In the genomic region with DNA sequence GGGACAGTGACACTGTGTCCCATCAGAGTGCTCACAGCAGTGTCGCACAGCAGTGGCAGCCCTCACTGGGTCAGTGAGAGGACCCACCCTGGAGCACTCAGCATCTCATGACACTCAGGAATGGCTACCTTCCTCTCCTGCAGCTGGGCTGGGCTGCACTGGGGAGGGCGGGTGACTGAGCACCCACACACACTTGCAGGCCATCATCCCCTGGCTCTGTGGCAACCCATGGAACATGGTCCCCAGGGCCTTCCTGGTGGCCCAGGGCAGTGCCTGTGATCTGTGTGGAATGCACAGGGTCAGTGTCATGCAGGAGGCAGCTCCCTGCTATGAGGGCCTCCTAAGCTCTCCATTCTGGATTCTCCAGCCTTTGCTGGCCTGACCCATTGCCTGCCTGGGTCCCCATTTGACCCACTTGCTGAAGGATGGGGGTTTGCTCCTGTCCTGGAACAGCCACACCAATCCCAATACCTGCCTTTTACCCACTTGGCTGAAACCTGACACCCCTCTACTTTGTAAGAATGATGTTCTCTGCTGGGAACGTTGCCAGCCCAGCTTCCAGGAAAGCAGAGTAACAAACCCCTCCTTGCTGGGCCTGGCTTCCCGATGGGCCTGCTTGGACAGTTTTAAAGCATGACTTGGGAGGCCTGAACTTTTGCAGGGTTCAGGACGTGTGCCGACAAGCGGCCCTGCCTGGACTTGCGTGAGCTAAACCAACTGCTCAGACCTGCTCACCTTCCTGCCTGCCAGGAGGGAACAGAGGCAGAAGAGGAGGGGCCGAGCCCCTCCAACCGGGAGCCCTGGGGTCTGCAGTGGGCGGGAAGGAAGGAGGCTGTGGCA, we compare ENCODE assay signal across 8 cellular contexts. TPM values are rescaled to one million over a fixed set of nuclear protein-coding genes. Genes with fewer than 3 reads are reported as not detected.
A peak's percentile ranks its signal among the peaks of the same experiment; 100 is the strongest.
DNase-seq lines count a peak whose midpoint lies in the region; FAIRE-seq and TF ChIP-seq lines count a peak whose summit lies in the region.

No MANE protein-coding gene starts in this region.

- H3K36me3 ChIP-seq in HEK293 (ENCODE audit: control insufficient read depth in 2 of 2, insufficient read depth in 1 of 2, low read length in 2 of 2): peaks cover 0 to 21% of the 10 kb centered on the region in 2 experiments; a peak in 1 of 3 replicates
- H3K36me3 ChIP-seq in endodermal cell (ENCODE audit: control insufficient read depth, insufficient read depth, low read length): peaks cover 70% of the 10 kb centered on the region
- H3K36me3 ChIP-seq in mucosa of rectum (ENCODE audit: control insufficient read depth in 2 of 2, insufficient read depth in 2 of 2, low read length in 2 of 2): no peaks in the 10 kb centered on the region

- H3K27me3 Mint-ChIP-seq in endodermal cell (ENCODE audit: insufficient read depth): no peaks in the 10 kb centered on the region

- WGBS in endodermal cell (ENCODE audit: insufficient coverage in 1 of 2, insufficient read length in 1 of 2), 2 experiments: 20 to 80% methylated on average over 1 to 11 of the region's 11 CpGs

- no peak for TF ChIP-seq CTCF in HEK293 (tag by site-specific recombination; IDR thresholded peaks at IDR 0.05)
- no peak for TF ChIP-seq CTCF in endodermal cell (conservative IDR thresholded peaks at IDR 0.05)
- no peak for TF ChIP-seq CTCF in GM20000 (IDR thresholded peaks at IDR 0.05; ENCODE audit: extremely low read depth, missing control alignments)

- peaks cover 52% of the 10 kb centered on the region for H3K4me1 Mint-ChIP-seq in endodermal cell

- H3K9ac ChIP-seq in endodermal cell (ENCODE audit: extremely low read depth, low read length, poor library complexity, severe bottlenecking) (no peak overlapping the region), mucosa of rectum (ENCODE audit: low read depth in 1 of 2, low read length in 2 of 2) (no peak overlapping the region)

- no peak for TF ChIP-seq POLR2A in GM12891 (IDR thresholded peaks at IDR 0.05; ENCODE audit: low read depth, low read length)

- H3K4me1 ChIP-seq in HEK293 (ENCODE audit: control insufficient read depth, insufficient read depth, low read length) (peaks cover 24% of the 10 kb centered on the region), endodermal cell (ENCODE audit: control insufficient read depth, insufficient read depth, low read length) (peaks cover 35% of the 10 kb centered on the region), mucosa of rectum (ENCODE audit: control insufficient read depth in 2 of 2, insufficient read depth in 2 of 2, low read length in 2 of 2) (peaks cover 31 to 45% of the 10 kb centered on the region in 2 donors)

- no peak overlapping the region for H3K4me3 ChIP-seq in HEK293 (ENCODE audit: low read depth, low read length)
- H3K4me3 ChIP-seq in endodermal cell (ENCODE audit: low read length): no peak overlapping the region
- H3K4me3 ChIP-seq in mucosa of rectum (ENCODE audit: low read length in 2 of 2): no peak overlapping the region

- H3K27me3 ChIP-seq in endodermal cell (ENCODE audit: control insufficient read depth, insufficient read depth, low read length, poor library complexity, severe bottlenecking) (no peaks in the 10 kb centered on the region), mucosa of rectum (ENCODE audit: control insufficient read depth in 2 of 2, insufficient read depth in 2 of 2, low read length in 2 of 2) (no peaks in the 10 kb centered on the region)

- no peak overlapping the region for H3K4me3 Mint-ChIP-seq in endodermal cell

- peaks cover 19% of the 10 kb centered on the region for H3K36me3 Mint-ChIP-seq in endodermal cell (ENCODE audit: low read depth)

- H3K9me3 ChIP-seq in HEK293 (ENCODE audit: control insufficient read depth, insufficient read depth, low read depth, low read length) (no peaks in the 10 kb centered on the region), endodermal cell (ENCODE audit: control insufficient read depth, low read length) (no peaks in the 10 kb centered on the region), mucosa of rectum (ENCODE audit: control insufficient read depth in 2 of 2, low read length in 2 of 2) (no peaks in the 10 kb centered on the region)

- peak overlapping the region; percentile 83 for H3K27ac Mint-ChIP-seq in endodermal cell

- FAIRE-seq in GM12891 (lab: Jason Lieb, UNC): no peak

- CTCF ChIA-PET in HEK293 (lab: Yijun Ruan, JAX): interaction anchor here (0.6 to 1.3 kb wide), 6 partner anchors 71 to 713 kb away, joined by 3 to 8 read pairs (median 4); no protein-coding TSS in a partner anchor

- no peaks in the 10 kb centered on the region for H3K9me3 Mint-ChIP-seq in endodermal cell

- H3K27ac ChIP-seq in HEK293 (ENCODE audit: extremely low read depth, low read depth, low read length) (peak overlapping the region; percentile 59), endodermal cell (ENCODE audit: low read depth, low read length) (peak overlapping the region; percentile 51), mucosa of rectum (ENCODE audit: low read depth in 2 of 2, low read length in 2 of 2) (peak overlapping the region; percentile 56 to 57)

- in situ Hi-C loops in G401 (cut with HindIII; ENCODE audit: low sequenced_read_pairs): no loop called here

- DNase-seq in NCI-H69 (lab: John Stamatoyannopoulos, UW): peak; percentile 88
- DNase-seq in endodermal cell: peak; percentile 75
- no peak for DNase-seq in GM20000 (ENCODE audit: low spot score)
- no peak for DNase-seq in G401 (ENCODE audit: low spot score)
- DNase-seq in effector CD4-positive, alpha-beta T cell: no peak
- no peak for DNase-seq in GM12891 (ENCODE audit: insufficient read length, low spot score)

- POLR2A ChIA-PET in HEK293 (lab: Yijun Ruan, JAX): interaction anchor here (0.5 to 1.6 kb wide), 3 partner anchors 12 to 214 kb away, joined by 4 to 7 read pairs (median 5); a partner anchor contains a TSS

TF ChIP-seq in HEK293, 187 proteins besides CTCF, POLR2A, EP300 and RAD21 (continues in another document):
- TF ChIP-seq TRIM28 (IDR thresholded peaks at IDR 0.05; ENCODE audit: borderline replicate concordance, low read length) (peak; percentile 38; the same call in 1 of the 2 replicates), SP7 (tag by site-specific recombination; IDR thresholded peaks at IDR 0.05) (peak; percentile 53), ZNF248 (tag by site-specific recombination; IDR thresholded peaks at IDR 0.05) (no peak), ZNF223 (tag by site-specific recombination; IDR thresholded peaks at IDR 0.05) (peak; percentile 90), ZNF585B (tag by site-specific recombination; IDR thresholded peaks at IDR 0.05) (no peak), FEZF1 (tag by site-specific recombination; IDR thresholded peaks at IDR 0.05) (0 out of 2 replicates have a peak, but pooled peaks have one; percentile 22), IKZF3 (tag by site-specific recombination; IDR thresholded peaks at IDR 0.05) (peak; percentile 52; the same call in 1 of the 2 replicates), PRDM1 (tag by site-specific recombination; IDR thresholded peaks at IDR 0.05) (no peak)
- TF ChIP-seq, protein P1, sequence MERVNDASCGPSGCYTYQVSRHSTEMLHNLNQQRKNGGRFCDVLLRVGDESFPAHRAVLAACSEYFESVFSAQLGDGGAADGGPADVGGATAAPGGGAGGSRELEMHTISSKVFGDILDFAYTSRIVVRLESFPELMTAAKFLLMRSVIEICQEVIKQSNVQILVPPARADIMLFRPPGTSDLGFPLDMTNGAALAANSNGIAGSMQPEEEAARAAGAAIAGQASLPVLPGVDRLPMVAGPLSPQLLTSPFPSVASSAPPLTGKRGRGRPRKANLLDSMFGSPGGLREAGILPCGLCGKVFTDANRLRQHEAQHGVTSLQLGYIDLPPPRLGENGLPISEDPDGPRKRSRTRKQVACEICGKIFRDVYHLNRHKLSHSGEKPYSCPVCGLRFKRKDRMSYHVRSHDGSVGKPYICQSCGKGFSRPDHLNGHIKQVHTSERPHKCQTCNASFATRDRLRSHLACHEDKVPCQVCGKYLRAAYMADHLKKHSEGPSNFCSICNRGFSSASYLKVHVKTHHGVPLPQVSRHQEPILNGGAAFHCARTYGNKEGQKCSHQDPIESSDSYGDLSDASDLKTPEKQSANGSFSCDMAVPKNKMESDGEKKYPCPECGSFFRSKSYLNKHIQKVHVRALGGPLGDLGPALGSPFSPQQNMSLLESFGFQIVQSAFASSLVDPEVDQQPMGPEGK (tag by site-specific recombination; IDR thresholded peaks at IDR 0.05): peak; percentile 53; the same call in 1 of the 2 replicates

TF ChIP-seq in GM12891, 5 proteins besides CTCF, POLR2A, EP300 and RAD21:
- TF ChIP-seq SPI1 (IDR thresholded peaks at IDR 0.05; ENCODE audit: low read depth, low read length): no peak
- TF ChIP-seq POLR2AphosphoS5 (IDR thresholded peaks at IDR 0.05; ENCODE audit: low read depth, low read length): no peak
- no peak for TF ChIP-seq TAF1 (IDR thresholded peaks at IDR 0.05; ENCODE audit: low read depth, low read length)
- no peak for TF ChIP-seq POU2F2 (IDR thresholded peaks at IDR 0.05; ENCODE audit: low read depth, low read length)
- no peak for TF ChIP-seq PAX5 (IDR thresholded peaks at IDR 0.05; ENCODE audit: insufficient read depth, low read length, severe bottlenecking)

RNA-seq across cellular contexts. Expression of a gene that starts 13.7 kb away (rescaled TPM):
- 100 to 1,000 TPM in 1 of 2 donors, 10 to 100 TPM in 1; 93.0 to 106 TPM for total RNA-seq in endodermal cell
- polyA plus RNA-seq in endodermal cell (2013, experiment 1 of 2): 81.5 TPM
- 79.0 TPM for polyA plus RNA-seq in endodermal cell (2013, experiment 2 of 2)
- total RNA-seq in G401 (2014; rRNA removed; shearing (Covaris generic)): 45.2 and 45.4 TPM in 2 replicates
- polyA plus RNA-seq in GM12891 (2012; ENCODE audit: low read depth, missing spikeins): 2.6 TPM

Comparison
In these comparisons a context has a peak if more than half of its experiments do, and no peak if none do; other contexts are left out.
1. DNase-seq: peak in NCI-H69 (single experiment) and endodermal cell (single experiment); none in GM20000 (single experiment), G401 (single experiment), effector CD4-positive, alpha-beta T cell (single experiment) and GM12891 (single experiment).
2. Peak in every context shown above with its lines, with median percentiles within 50 percentile points of each other: H3K27ac ChIP-seq.